Comparison of ENCODE assay signal across 11 cellular contexts in the genomic region with DNA sequence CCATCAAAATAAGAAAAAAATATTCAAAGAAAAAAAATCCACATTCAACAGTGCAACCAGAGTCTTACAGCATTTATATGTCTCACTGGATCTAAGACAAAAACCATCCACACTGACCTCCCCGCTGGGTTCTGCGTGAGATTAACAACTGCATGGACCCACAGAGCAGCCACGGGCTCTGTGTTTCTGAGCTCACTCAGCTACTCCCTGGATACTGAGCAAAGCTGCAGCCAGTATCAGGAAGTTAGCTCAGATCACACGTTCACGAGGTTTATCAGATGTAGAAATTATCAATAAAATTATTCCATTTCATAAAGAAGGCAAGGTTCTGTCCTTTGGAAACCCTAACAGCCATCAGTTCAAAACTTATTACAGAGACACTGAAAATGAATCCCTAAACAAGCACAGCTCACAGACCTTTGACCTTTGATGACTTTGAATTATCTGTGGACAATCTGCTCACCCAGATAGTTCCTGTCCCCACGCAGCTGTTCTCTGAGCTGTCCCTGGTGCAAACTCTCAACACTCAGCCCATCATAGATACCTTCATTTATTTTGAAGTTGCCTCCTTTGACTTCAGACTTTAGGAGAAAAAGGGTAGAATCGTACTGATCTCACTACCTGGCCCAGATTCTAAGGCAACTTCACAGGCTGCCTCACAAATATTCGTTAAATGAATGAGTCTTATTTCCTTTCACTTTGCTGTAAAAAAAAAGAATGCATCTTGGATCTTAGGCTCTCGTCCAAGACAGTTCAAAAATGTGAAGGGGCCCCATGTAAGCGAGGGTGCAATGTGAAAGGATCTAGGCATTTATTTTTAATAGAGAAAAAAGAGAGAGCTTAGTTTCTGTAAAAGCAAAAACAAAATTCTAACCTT.
DNase-seq lines count a peak whose midpoint lies in the region; ATAC-seq and TF ChIP-seq lines count a peak whose summit lies in the region.
"Had no signal": no experiment of that assay in that cellular context is flagged by ENCODE, and none has a peak within 500 bp of the region (broad histone marks: within the 10 kb centered on the region; RNA-seq: fewer than 3 reads in every experiment).

No MANE protein-coding gene starts in this region.

- DNase-seq in activated T-cell treated with anti-CD3 and anti-CD28 coated beads, Interleukin-2, amount 50 U/mL, for 24 hours = no peak
- no peak for DNase-seq in activated T-cell treated with anti-CD3 and anti-CD28 coated beads, Interleukin-2, amount 50 U/mL, for 48 hours
- DNase-seq in activated naive CD4-positive, alpha-beta T cell treated with anti-CD3 and anti-CD28 coated beads, Interleukin-2, amount 50 U/mL, for 72 hours (ENCODE audit: low spot score in 2 of 2) = no peak
- no peak for DNase-seq in aorta
- DNase-seq: stimulated activated CD4-positive, alpha-beta T cell treated with anti-CD3 and anti-CD28 coated beads, Interleukin-4, amount 100 ng/mL, for 1 hour had no signal

- H3K9me3 Mint-ChIP-seq in activated T-cell treated with anti-CD3 and anti-CD28 coated beads, Interleukin-2, amount 50 U/mL, for 24 hours = no peaks in the 10 kb centered on the region
- H3K9me3 Mint-ChIP-seq in activated naive CD4-positive, alpha-beta T cell treated with anti-CD3 and anti-CD28 coated beads, Interleukin-2, amount 50 U/mL, for 72 hours = peaks cover 0 to 11% of the 10 kb centered on the region in 2 donors

- peak overlapping the region; percentile 75 for H3K27ac Mint-ChIP-seq in activated T-cell treated with anti-CD3 and anti-CD28 coated beads, Interleukin-2, amount 50 U/mL, for 24 hours
- H3K27ac Mint-ChIP-seq in activated naive CD4-positive, alpha-beta T cell treated with anti-CD3 and anti-CD28 coated beads, Interleukin-2, amount 50 U/mL, for 72 hours = peak overlapping the region; percentile 34 to 61

- intact Hi-C loops in aorta (cut with DNase I) = no loop called here

- H3K27ac ChIP-seq in liver (ENCODE audit: low read depth in 1 of 2, low read length in 2 of 2) (no peak overlapping the region), subcutaneous abdominal adipose tissue (ENCODE audit: low read depth, low read length) (peak overlapping the region; percentile 32), aorta (ENCODE audit: low read depth in 1 of 2, low read length in 2 of 2) (peak overlapping the region in 1 of 2 donors; percentile 8)
- H3K27ac ChIP-seq: epithelial cell of prostate had no signal

- H3K36me3 ChIP-seq in liver (ENCODE audit: control insufficient read depth in 4 of 4, insufficient read depth in 3 of 4, low read depth in 1 of 4, low read length in 3 of 4) (no peaks in the 10 kb centered on the region), subcutaneous abdominal adipose tissue (ENCODE audit: control insufficient read depth in 5 of 5, insufficient read depth in 5 of 5, low read length in 5 of 5) (no peaks in the 10 kb centered on the region), aorta (ENCODE audit: control insufficient read depth in 1 of 2, insufficient read depth in 2 of 2, low read length in 1 of 2) (no peaks in the 10 kb centered on the region)
- H3K36me3 ChIP-seq: HAP-1 had no signal

- TF ChIP-seq RAD21 in liver (IDR thresholded peaks at IDR 0.05) = peak; percentile 5 to 21

- peaks cover 43% of the 10 kb centered on the region for H3K4me1 Mint-ChIP-seq in activated T-cell treated with anti-CD3 and anti-CD28 coated beads, Interleukin-2, amount 50 U/mL, for 24 hours (ENCODE audit: low read depth)

- peak; percentile 52 to 58 for ATAC-seq in activated naive CD4-positive, alpha-beta T cell treated with anti-CD3 and anti-CD28 coated beads, Interleukin-2, amount 50 U/mL, for 72 hours
- no peak for ATAC-seq in GM21390 (IDR thresholded peaks at IDR 0.05; ENCODE audit: unreplicated experiment)
- no peak for ATAC-seq in aorta (ENCODE audit: low FRiP score)
- no peak for ATAC-seq in HG03432 (IDR thresholded peaks at IDR 0.05; ENCODE audit: unreplicated experiment)

- H3K4me3 ChIP-seq in liver (ENCODE audit: low read depth in 1 of 3, low read length in 3 of 3) (no peak overlapping the region), subcutaneous abdominal adipose tissue (ENCODE audit: low read depth in 1 of 5, low read length in 5 of 5) (peak overlapping the region in 1 of 5 donors; percentile 22), aorta (ENCODE audit: low read length in 2 of 2) (no peak overlapping the region)
- H3K4me3 ChIP-seq: HAP-1 had no signal

- WGBS in liver = 52% methylated on average over 10 of the region's 10 CpGs
- WGBS in aorta, 2 donors = 12 to 15% methylated on average over 10 of the region's 10 CpGs

- TF ChIP-seq CTCF in liver (IDR thresholded peaks at IDR 0.05; ENCODE audit: low read depth, low read length, missing input control) = no peak

- no peaks in the 10 kb centered on the region for H3K27me3 ChIP-seq in liver (ENCODE audit: control insufficient read depth in 4 of 4, insufficient read depth in 4 of 4, low read length in 3 of 4)
- no peaks in the 10 kb centered on the region for H3K27me3 ChIP-seq in subcutaneous abdominal adipose tissue (ENCODE audit: control insufficient read depth in 5 of 5, insufficient read depth in 4 of 5, low read length in 5 of 5)
- no peaks in the 10 kb centered on the region for H3K27me3 ChIP-seq in aorta (ENCODE audit: control insufficient read depth in 1 of 2, insufficient read depth in 2 of 2, low read length in 1 of 2)

- H3K36me3 Mint-ChIP-seq in activated T-cell treated with anti-CD3 and anti-CD28 coated beads, Interleukin-2, amount 50 U/mL, for 24 hours (ENCODE audit: low read depth) = peaks cover 3% of the 10 kb centered on the region
- H3K36me3 Mint-ChIP-seq in activated naive CD4-positive, alpha-beta T cell treated with anti-CD3 and anti-CD28 coated beads, Interleukin-2, amount 50 U/mL, for 72 hours = peaks cover 0 to 14% of the 10 kb centered on the region in 2 donors

- H3K9ac ChIP-seq in liver (ENCODE audit: low read depth in 1 of 2, low read length in 2 of 2) = no peak overlapping the region
- peak overlapping the region in 1 of 5 donors; percentile 55 for H3K9ac ChIP-seq in subcutaneous abdominal adipose tissue (ENCODE audit: low read length in 5 of 5)

- no peaks in the 10 kb centered on the region for H3K27me3 Mint-ChIP-seq in activated T-cell treated with anti-CD3 and anti-CD28 coated beads, Interleukin-2, amount 50 U/mL, for 24 hours

- H3K4me1 ChIP-seq in liver (ENCODE audit: control insufficient read depth in 4 of 4, insufficient read depth in 4 of 4, low read length in 3 of 4) = peaks cover 3 to 15% (median 12%) of the 10 kb centered on the region in 4 donors
- peaks cover 3 to 20% (median 16%) of the 10 kb centered on the region in 5 donors for H3K4me1 ChIP-seq in subcutaneous abdominal adipose tissue (ENCODE audit: control insufficient read depth in 5 of 5, insufficient read depth in 5 of 5, low read length in 5 of 5)
- peaks cover 0 to 6% of the 10 kb centered on the region in 2 donors for H3K4me1 ChIP-seq in aorta (ENCODE audit: control insufficient read depth in 1 of 2, insufficient read depth in 2 of 2, low read length in 2 of 2)
- H3K4me1 ChIP-seq: HAP-1 had no signal

- peak overlapping the region; percentile 65 for H3K4me3 Mint-ChIP-seq in activated T-cell treated with anti-CD3 and anti-CD28 coated beads, Interleukin-2, amount 50 U/mL, for 24 hours

- H3K9me3 ChIP-seq in liver (ENCODE audit: control insufficient read depth in 4 of 4, low read length in 3 of 4) (no peaks in the 10 kb centered on the region), subcutaneous abdominal adipose tissue (ENCODE audit: control insufficient read depth in 5 of 5, low read length in 5 of 5) (no peaks in the 10 kb centered on the region), aorta (ENCODE audit: control insufficient read depth, low read length) (no peaks in the 10 kb centered on the region)
- H3K9me3 ChIP-seq: HAP-1 had no signal

TF ChIP-seq in liver, 16 proteins besides CTCF, POLR2A, EP300 and RAD21:
- TF ChIP-seq FOXA2 (IDR thresholded peaks at IDR 0.05) = no peak
- no peak for TF ChIP-seq TAF1 (conservative IDR thresholded peaks at IDR 0.05)
- peak in 1 of 2 donors; percentile 28 for TF ChIP-seq RXRA (IDR thresholded peaks at IDR 0.05)
- TF ChIP-seq JUND (IDR thresholded peaks at IDR 0.05) = no peak
- peak; percentile 43 for TF ChIP-seq NR2F2 (IDR thresholded peaks at IDR 0.05)
- peak; percentile 42 for TF ChIP-seq HNF4G (IDR thresholded peaks at IDR 0.05)
- TF ChIP-seq HNF4A (conservative IDR thresholded peaks at IDR 0.05) = peak; percentile 46 to 64
- TF ChIP-seq, protein P1, sequence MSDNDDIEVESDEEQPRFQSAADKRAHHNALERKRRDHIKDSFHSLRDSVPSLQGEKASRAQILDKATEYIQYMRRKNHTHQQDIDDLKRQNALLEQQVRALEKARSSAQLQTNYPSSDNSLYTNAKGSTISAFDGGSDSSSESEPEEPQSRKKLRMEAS (IDR thresholded peaks at IDR 0.05) = no peak
- peak; percentile 32 for TF ChIP-seq SP1 (IDR thresholded peaks at IDR 0.05)

Comparison
In these comparisons a context has a peak if more than half of its experiments do, and no peak if none do; other contexts are left out.
1. ATAC-seq: peak in activated naive CD4-positive, alpha-beta T cell treated with anti-CD3 and anti-CD28 coated beads, Interleukin-2, amount 50 U/mL, for 72 hours (2 of 2); none in GM21390 (single experiment), aorta (single experiment) and HG03432 (single experiment).